In genomic region chr12:123997908-123998307, GRCh38 we compare ENCODE assay signal across 21 cellular contexts. TPM values are rescaled to one million over a fixed set of nuclear protein-coding genes. Genes with fewer than 3 reads are reported as not detected.
A peak's percentile ranks its signal among the peaks of the same experiment; 100 is the strongest.
DNase-seq lines count a peak whose midpoint lies in the region; ATAC-seq and TF ChIP-seq lines count a peak whose summit lies in the region.
"Had no signal": no experiment of that assay in that cellular context is flagged by ENCODE, and none has a peak within 500 bp of the region (broad histone marks: within the 10 kb centered on the region; RNA-seq: fewer than 3 reads in every experiment).

No MANE protein-coding gene starts in this region.

- DNase-seq in right cardiac atrium = no peak
- DNase-seq in heart right ventricle = no peak
- DNase-seq in smooth muscle cell (lab: John Stamatoyannopoulos, UW; ENCODE audit: unreplicated experiment) = no peak
- no peak for DNase-seq in activated T-cell treated with anti-CD3 and anti-CD28 coated beads, Interleukin-2, amount 50 U/mL, for 48 hours
- DNase-seq in stimulated activated CD8-positive, alpha-beta memory T cell treated with anti-CD3 and anti-CD28 coated beads, Interleukin-4, amount 100 ng/mL, for 48 hours = no peak
- DNase-seq in NCI-H524 treated with DMSO at 0.1 percent for 48 hours (lab: John Stamatoyannopoulos, UW) = no peak
- DNase-seq: CD4-positive, CD25-positive, alpha-beta regulatory T cell; H9; HFFc6; NCI-H1048; NCI-H1417; NCI-H1694; NCI-H2029 treated with DMSO at 0.1 percent for 48 hours; NCI-H446 treated with DMSO at 0.1 percent for 48 hours; NCI-H526 treated with DMSO at 0.1 percent for 48 hours; RPMI8226; SHP77 had no signal

- intact Hi-C loops in right cardiac atrium (cut with DNase I) = no loop called here
- intact Hi-C loops in heart right ventricle (cut with DNase I) = no loop called here

- peaks cover 80% of the 10 kb centered on the region for H4K20me1 ChIP-seq in smooth muscle cell (ENCODE audit: low read depth)

- H3K27ac ChIP-seq in right cardiac atrium (ENCODE audit: low read length) = peak overlapping the region; percentile 2
- peak overlapping the region in 2 of 10 donors; percentile 1 to 26 for H3K27ac ChIP-seq in heart right ventricle
- H3K27ac ChIP-seq in layer of hippocampus (ENCODE audit: low read depth, low read length) = peak overlapping the region; percentile 27
- H3K27ac ChIP-seq in smooth muscle cell (ENCODE audit: low read depth) = peak overlapping the region; percentile 84
- H3K27ac ChIP-seq: BLaER1, KMS-11 had no signal

- peaks cover 25% of the 10 kb centered on the region for H3F3A ChIP-seq in smooth muscle cell (ENCODE audit: low read depth)

- H3K27me3 ChIP-seq in right cardiac atrium (ENCODE audit: control insufficient read depth, insufficient read depth) (no peaks in the 10 kb centered on the region), heart right ventricle (no peaks in the 10 kb centered on the region), layer of hippocampus (ENCODE audit: control insufficient read depth, insufficient read depth, low read length) (no peaks in the 10 kb centered on the region), smooth muscle cell (ENCODE audit: low read depth) (no peaks in the 10 kb centered on the region)
- H3K27me3 ChIP-seq: BLaER1 had no signal

- H2AFZ ChIP-seq in smooth muscle cell (ENCODE audit: low read depth) = no peak overlapping the region
- H2AFZ ChIP-seq: GM23338 had no signal

- peaks cover 34% of the 10 kb centered on the region for H3K79me2 ChIP-seq in smooth muscle cell (ENCODE audit: low read depth)

- H3K4me1 ChIP-seq in right cardiac atrium (ENCODE audit: control insufficient read depth, insufficient read depth, low read length) = peaks cover 38% of the 10 kb centered on the region
- H3K4me1 ChIP-seq in heart right ventricle = peaks cover 5 to 92% (median 48%) of the 10 kb centered on the region in 9 donors
- peaks cover 37% of the 10 kb centered on the region for H3K4me1 ChIP-seq in smooth muscle cell (ENCODE audit: low read depth)

- peaks cover 0 to 54% (median 0%) of the 10 kb centered on the region in 9 donors for H3K36me3 ChIP-seq in heart right ventricle
- no peaks in the 10 kb centered on the region for H3K36me3 ChIP-seq in smooth muscle cell (ENCODE audit: low read depth)

- no peak overlapping the region for H3K9ac ChIP-seq in smooth muscle cell (ENCODE audit: low read depth)
- H3K9ac ChIP-seq: BLaER1, KMS-11 had no signal

- TF ChIP-seq CTCF in heart right ventricle (IDR thresholded peaks at IDR 0.05) (no peak), smooth muscle cell (IDR thresholded peaks at IDR 0.05; ENCODE audit: borderline replicate concordance, insufficient read depth, poor library complexity, severe bottlenecking) (no peak)

- ATAC-seq in right cardiac atrium (no peak), heart right ventricle (no peak)
- ATAC-seq: GM23338 had no signal

- peak overlapping the region; percentile 47 for H3K4me2 ChIP-seq in smooth muscle cell
- H3K4me2 ChIP-seq: BLaER1, GM23338, KMS-11 had no signal

- no peak overlapping the region for H3K4me3 ChIP-seq in right cardiac atrium (ENCODE audit: low read length)
- H3K4me3 ChIP-seq in heart right ventricle = no peak overlapping the region
- H3K4me3 ChIP-seq in smooth muscle cell = no peak overlapping the region
- H3K4me3 ChIP-seq: BLaER1, GM23338 had no signal

- H3K9me3 ChIP-seq in right cardiac atrium (ENCODE audit: control insufficient read depth, low read length) (no peaks in the 10 kb centered on the region), heart right ventricle (no peaks in the 10 kb centered on the region), smooth muscle cell (replicated peaks; ENCODE audit: low read depth) (no peaks in the 10 kb centered on the region)
- H3K9me3 ChIP-seq: BLaER1 had no signal

- 59% methylated on average over 5 of the region's 5 CpGs for WGBS in right cardiac atrium
- 64 to 71% methylated on average over 5 of the region's 5 CpGs for WGBS in heart right ventricle, 2 donors
- WGBS in smooth muscle cell (ENCODE audit: low lambda C conversion rate) = 59% methylated on average over 5 of the region's 5 CpGs

RNA-seq across cellular contexts. Expression of gene ZNF664, which starts 24.9 kb away (rescaled TPM):
- total RNA-seq in right cardiac atrium = 10 to 100 TPM; 73.6 to 80.6 (median 77.0) TPM
- polyA plus RNA-seq in right cardiac atrium = 50.2 TPM
- total RNA-seq in heart right ventricle = 10 to 100 TPM; 73.1 to 94.6 (median 77.0) TPM
- polyA plus RNA-seq in heart right ventricle = 10 to 100 TPM; 36.9 to 39.8 TPM
- total RNA-seq in smooth muscle cell = 39.2 and 47.7 TPM in 2 replicates
- polyA plus RNA-seq in smooth muscle cell = 6.4 and 8.1 TPM in 2 replicates

RNA-seq across cellular contexts. Expression of gene CCDC92, which starts 25.3 kb away (rescaled TPM):
- total RNA-seq in right cardiac atrium = 10 to 100 TPM; 47.5 to 64.4 (median 52.4) TPM
- 80.0 TPM for polyA plus RNA-seq in right cardiac atrium
- 10 to 100 TPM; 38.5 to 77.1 (median 56.4) TPM for total RNA-seq in heart right ventricle
- 10 to 100 TPM; 58.7 to 76.2 TPM for polyA plus RNA-seq in heart right ventricle
- 14.8 and 17.4 TPM in 2 replicates for total RNA-seq in smooth muscle cell
- 60.7 and 68.2 TPM in 2 replicates for polyA plus RNA-seq in smooth muscle cell
